Comparison of ENCODE assay signal across 1 cellular context in the genomic region with DNA sequence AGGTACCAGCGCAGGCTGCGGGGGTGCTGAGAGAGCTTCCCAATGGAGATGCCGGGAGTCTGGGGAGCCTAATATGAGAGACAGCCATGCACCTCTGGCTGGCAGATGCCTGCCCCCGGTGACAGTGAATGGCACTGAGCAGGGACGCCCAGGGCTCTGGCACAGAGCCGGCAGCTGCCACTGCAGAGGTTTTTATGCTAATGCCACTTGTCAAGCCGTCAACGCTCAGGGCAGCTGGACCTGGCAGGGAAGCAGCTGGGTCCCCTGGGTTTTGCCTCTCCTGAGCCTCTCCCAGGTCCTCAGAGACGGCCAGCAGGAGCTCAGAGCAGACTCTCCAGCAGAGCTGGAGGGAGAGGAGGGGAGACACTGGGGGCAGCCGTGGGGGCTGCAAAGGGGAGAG.
TF ChIP-seq lines count a peak whose summit lies in the region.

No MANE protein-coding gene starts in this region.

TF ChIP-seq in SK-N-SH, 30 proteins besides CTCF, POLR2A, EP300 and RAD21 (continued from another document):
- TF ChIP-seq RFX5 (IDR thresholded peaks at IDR 0.05; ENCODE audit: low read length): no peak
- TF ChIP-seq, protein P1, sequence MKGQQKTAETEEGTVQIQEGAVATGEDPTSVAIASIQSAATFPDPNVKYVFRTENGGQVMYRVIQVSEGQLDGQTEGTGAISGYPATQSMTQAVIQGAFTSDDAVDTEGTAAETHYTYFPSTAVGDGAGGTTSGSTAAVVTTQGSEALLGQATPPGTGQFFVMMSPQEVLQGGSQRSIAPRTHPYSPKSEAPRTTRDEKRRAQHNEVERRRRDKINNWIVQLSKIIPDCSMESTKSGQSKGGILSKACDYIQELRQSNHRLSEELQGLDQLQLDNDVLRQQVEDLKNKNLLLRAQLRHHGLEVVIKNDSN (IDR thresholded peaks at IDR 0.05; ENCODE audit: borderline replicate concordance, low read depth): no peak
- no peak for TF ChIP-seq YY1 (IDR thresholded peaks at IDR 0.05; ENCODE audit: low read depth)
- no peak for TF ChIP-seq NRF1 (IDR thresholded peaks at IDR 0.05; ENCODE audit: low read depth, low read length)
- TF ChIP-seq MEF2A (IDR thresholded peaks at IDR 0.05; ENCODE audit: borderline replicate concordance, low read depth): no peak
- no peak for TF ChIP-seq GABPA (IDR thresholded peaks at IDR 0.05; ENCODE audit: low read depth)
- TF ChIP-seq TCF12 (IDR thresholded peaks at IDR 0.05): peak; percentile 8; the same call in 1 of the 2 replicates
- peak; percentile 64; the same call in 1 of the 2 replicates for TF ChIP-seq MXI1 (IDR thresholded peaks at IDR 0.05; ENCODE audit: low read depth, low read length)
- TF ChIP-seq FOSL2 (IDR thresholded peaks at IDR 0.05; ENCODE audit: borderline replicate concordance, low read depth): no peak
- TF ChIP-seq POLR2AphosphoS5 (IDR thresholded peaks at IDR 0.05; ENCODE audit: low read depth, low read length): no peak
- TF ChIP-seq, protein P2, sequence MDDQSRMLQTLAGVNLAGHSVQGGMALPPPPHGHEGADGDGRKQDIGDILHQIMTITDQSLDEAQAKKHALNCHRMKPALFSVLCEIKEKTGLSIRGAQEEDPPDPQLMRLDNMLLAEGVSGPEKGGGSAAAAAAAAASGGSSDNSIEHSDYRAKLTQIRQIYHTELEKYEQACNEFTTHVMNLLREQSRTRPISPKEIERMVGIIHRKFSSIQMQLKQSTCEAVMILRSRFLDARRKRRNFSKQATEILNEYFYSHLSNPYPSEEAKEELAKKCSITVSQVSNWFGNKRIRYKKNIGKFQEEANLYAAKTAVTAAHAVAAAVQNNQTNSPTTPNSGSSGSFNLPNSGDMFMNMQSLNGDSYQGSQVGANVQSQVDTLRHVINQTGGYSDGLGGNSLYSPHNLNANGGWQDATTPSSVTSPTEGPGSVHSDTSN (IDR thresholded peaks at IDR 0.05): no peak
- TF ChIP-seq RXRA (IDR thresholded peaks at IDR 0.05; ENCODE audit: borderline replicate concordance, low read depth): no peak
- TF ChIP-seq TAF1 (IDR thresholded peaks at IDR 0.05; ENCODE audit: borderline replicate concordance, low read depth, low read length): no peak
- no peak for TF ChIP-seq EZH2phosphoT487 (IDR thresholded peaks at IDR 0.05; ENCODE audit: borderline replicate concordance, low read depth)
- peak; percentile 84 for TF ChIP-seq RCOR1 (IDR thresholded peaks at IDR 0.05; ENCODE audit: low read length)
TF ChIP-seq in SK-N-SH: peak in this region for 6.
